In the genomic region with DNA sequence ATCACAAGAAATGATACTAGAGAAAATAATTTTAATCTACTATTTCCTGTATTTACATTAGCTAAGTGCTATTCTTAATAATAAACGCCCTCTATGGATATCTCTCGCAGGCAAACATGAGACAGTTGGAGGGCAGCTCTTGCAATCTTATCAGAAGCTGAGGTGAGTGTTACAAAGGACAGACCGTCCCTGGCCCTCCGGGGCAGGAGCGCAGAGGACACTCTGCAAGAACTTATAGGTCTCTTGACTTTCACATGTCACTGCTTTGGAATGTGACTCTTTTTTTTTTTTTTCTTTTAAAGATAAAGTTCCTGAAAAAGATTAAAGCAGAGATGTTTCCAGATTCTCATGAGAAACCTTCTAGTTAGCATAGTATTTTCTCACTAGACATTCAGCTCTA, we compare ENCODE assay signal across 10 cellular contexts. TPM values are rescaled to one million over a fixed set of nuclear protein-coding genes. Genes with fewer than 3 reads are reported as not detected.
DNase-seq lines count a peak whose midpoint lies in the region; ATAC-seq and TF ChIP-seq lines count a peak whose summit lies in the region.
"Had no signal": no experiment of that assay in that cellular context is flagged by ENCODE, and none has a peak within 500 bp of the region (broad histone marks: within the 10 kb centered on the region; RNA-seq: fewer than 3 reads in every experiment).

No MANE protein-coding gene starts in this region.

- H3K9me3 ChIP-seq in parathyroid adenoma (ENCODE audit: control insufficient read depth, low read length) = no peaks in the 10 kb centered on the region

- ATAC-seq in HG03342 (IDR thresholded peaks at IDR 0.05; ENCODE audit: unreplicated experiment) (no peak), HG03039 (IDR thresholded peaks at IDR 0.05; ENCODE audit: unreplicated experiment) (no peak)

- H3K27ac ChIP-seq in parathyroid adenoma = peak overlapping the region; percentile 75

- H3K4me3 ChIP-seq in fibroblast of villous mesenchyme (ENCODE audit: low read depth, low read length) (no peak overlapping the region), parathyroid adenoma (ENCODE audit: low read depth, low read length) (peak overlapping the region; percentile 32)

- TF ChIP-seq CTCF in fibroblast of villous mesenchyme (IDR thresholded peaks at IDR 0.05; ENCODE audit: insufficient read depth, low read depth, low read length) = no peak
- TF ChIP-seq CTCF in parathyroid adenoma (IDR thresholded peaks at IDR 0.05) = no peak

- peak overlapping the region; percentile 28 for H2AFZ ChIP-seq in parathyroid adenoma

- peak overlapping the region; percentile 22 for H3K4me2 ChIP-seq in parathyroid adenoma (ENCODE audit: low read length)

- peaks cover 2% of the 10 kb centered on the region for H3K79me2 ChIP-seq in parathyroid adenoma

- H3K4me1 ChIP-seq in parathyroid adenoma = peaks cover 21% of the 10 kb centered on the region

- peak; percentile 67 for DNase-seq in EH (ENCODE audit: low read depth)
- peak; percentile 72 for DNase-seq in RPMI7951 (ENCODE audit: low read depth)
- DNase-seq in fibroblast of villous mesenchyme (ENCODE audit: low read depth) = peak; percentile 92
- no peak for DNase-seq in NCI-H1694 treated with DMSO at 0.1 percent for 48 hours (lab: John Stamatoyannopoulos, UW)
- no peak for DNase-seq in NCI-H1436 treated with DMSO at 0.1 percent for 48 hours (lab: John Stamatoyannopoulos, UW)
- DNase-seq: activated CD4-positive, alpha-beta T cell treated with anti-CD3 and anti-CD28 coated beads for 4 hours; DMS79 treated with DMSO at 0.1 percent for 48 hours had no signal

- H3K36me3 ChIP-seq in parathyroid adenoma (ENCODE audit: control insufficient read depth, insufficient read depth, low read length) = no peaks in the 10 kb centered on the region

- H3K27me3 ChIP-seq in parathyroid adenoma (ENCODE audit: control insufficient read depth, insufficient read depth, low read length) = no peaks in the 10 kb centered on the region

- peak overlapping the region; percentile 58 for H3K9ac ChIP-seq in parathyroid adenoma

RNA-seq across cellular contexts. Expression of gene SYTL3, which starts 57.3 kb away (rescaled TPM):
- total RNA-seq in RPMI7951 (2014; rRNA removed; shearing (Covaris generic)) = 4.1 and 6.2 TPM in 2 replicates
- 1.3 and 1.7 TPM in 2 replicates for total RNA-seq in fibroblast of villous mesenchyme

Comparison
In these comparisons a context has a peak if more than half of its experiments do, and no peak if none do; other contexts are left out.
1. DNase-seq: peak in EH (single experiment), RPMI7951 (single experiment) and fibroblast of villous mesenchyme (single experiment); none in NCI-H1694 treated with DMSO at 0.1 percent for 48 hours (single experiment) and NCI-H1436 treated with DMSO at 0.1 percent for 48 hours (single experiment).